In the genomic region with DNA sequence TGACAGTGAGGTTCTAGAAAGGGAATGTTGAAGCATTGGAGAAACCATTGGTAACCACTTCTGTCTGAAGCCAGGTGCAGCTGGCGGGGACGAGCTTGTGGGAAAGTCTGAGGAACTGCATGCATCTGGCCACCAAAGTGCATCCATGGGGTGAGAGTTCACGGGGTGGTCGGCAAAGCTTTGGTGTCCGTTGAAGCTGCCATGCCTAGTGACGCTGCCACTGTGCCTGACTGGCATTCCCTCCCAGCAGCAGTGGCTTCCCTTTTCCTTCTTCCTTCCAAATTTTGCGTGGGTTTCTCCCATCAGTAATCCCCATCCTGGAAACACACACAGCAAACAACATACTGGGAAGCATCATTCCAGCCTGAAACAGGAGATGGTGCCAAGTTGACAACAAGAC, we compare ENCODE assay signal across 26 cellular contexts.
"Had no signal": no experiment of that assay in that cellular context is flagged by ENCODE, and none has a peak within 500 bp of the region (broad histone marks: within the 10 kb centered on the region; RNA-seq: fewer than 3 reads in every experiment).

No MANE protein-coding gene starts in this region.

- H3K27me3 Mint-ChIP-seq: stimulated activated naive CD8-positive, alpha-beta T cell treated with anti-CD3 and anti-CD28 coated beads, Interleukin-15, Interleukin-2, amounts not matched to agents 100 ng/mL and 50 ng/mL, for 24 hours; type B pancreatic cell had no signal

- H3K27ac Mint-ChIP-seq: naive thymus-derived CD4-positive, alpha-beta T cell; natural killer cell; nephron; neural progenitor cell; progenitor cell of endocrine pancreas; stimulated activated naive B cell treated with anti-CD40 and anti-IgM and Interleukin-4, amounts not matched to agents 10 μg/mL and 1 μg/mL and 100 μg/mL, for 72 hours; stimulated activated naive CD8-positive, alpha-beta T cell treated with anti-CD3 and anti-CD28 coated beads, Interleukin-15, Interleukin-2, amounts not matched to agents 100 ng/mL and 50 ng/mL, for 24 hours; type B pancreatic cell had no signal

- H3K4me3 Mint-ChIP-seq: naive thymus-derived CD4-positive, alpha-beta T cell; natural killer cell; nephron; neural progenitor cell; stimulated activated naive B cell treated with anti-CD40 and anti-IgM and Interleukin-4, amounts not matched to agents 10 μg/mL and 1 μg/mL and 100 μg/mL, for 72 hours; stimulated activated naive CD8-positive, alpha-beta T cell treated with anti-CD3 and anti-CD28 coated beads, Interleukin-15, Interleukin-2, amounts not matched to agents 100 ng/mL and 50 ng/mL, for 24 hours; type B pancreatic cell had no signal

- H3K9me3 Mint-ChIP-seq: natural killer cell; stimulated activated naive CD8-positive, alpha-beta T cell treated with anti-CD3 and anti-CD28 coated beads, Interleukin-15, Interleukin-2, amounts not matched to agents 100 ng/mL and 50 ng/mL, for 24 hours had no signal

- H3K36me3 Mint-ChIP-seq: naive thymus-derived CD4-positive, alpha-beta T cell; natural killer cell; neural progenitor cell; stimulated activated naive B cell treated with anti-CD40 and anti-IgM and Interleukin-4, amounts not matched to agents 10 μg/mL and 1 μg/mL and 100 μg/mL, for 72 hours; type B pancreatic cell had no signal

- DNase-seq: naive thymus-derived CD4-positive, alpha-beta T cell; natural killer cell; nucleus accumbens; ovary; posterior cingulate gyrus; psoas muscle; right cardiac atrium; right lobe of liver; sigmoid colon; small intestine; stimulated activated CD4-positive, alpha-beta T cell treated with anti-CD3 and anti-CD28 coated beads, Interleukin-15, amount 100 ng/mL, for 24 hours; stimulated activated CD4-positive, alpha-beta T cell treated with anti-CD3 and anti-CD28 coated beads, Interleukin-4, amount 100 ng/mL, for 1 hour; stimulated activated CD4-positive, alpha-beta T cell treated with anti-CD3 and anti-CD28 coated beads, Interleukin-4, amount 100 ng/mL, for 4 hours; stimulated activated CD8-positive, alpha-beta memory T cell treated with anti-CD3 and anti-CD28 coated beads, Interleukin-4, amount 100 ng/mL, for 48 hours; stimulated activated naive B cell treated with anti-CD40 and anti-IgM and Interleukin-4, amounts not matched to agents 10 μg/mL and 1 μg/mL and 100 μg/mL, for 72 hours; stimulated activated naive CD4-positive, alpha-beta T cell treated with Interleukin-2 at 50 U/mL for 16 hours; stomach; tibial artery; transverse colon; upper lobe of right lung; uterus had no signal

- H3K4me1 Mint-ChIP-seq: naive thymus-derived CD4-positive, alpha-beta T cell; natural killer cell; stimulated activated naive B cell treated with anti-CD40 and anti-IgM and Interleukin-4, amounts not matched to agents 10 μg/mL and 1 μg/mL and 100 μg/mL, for 72 hours had no signal
